ENCODE assay signal across 13 cellular contexts in the genomic region with DNA sequence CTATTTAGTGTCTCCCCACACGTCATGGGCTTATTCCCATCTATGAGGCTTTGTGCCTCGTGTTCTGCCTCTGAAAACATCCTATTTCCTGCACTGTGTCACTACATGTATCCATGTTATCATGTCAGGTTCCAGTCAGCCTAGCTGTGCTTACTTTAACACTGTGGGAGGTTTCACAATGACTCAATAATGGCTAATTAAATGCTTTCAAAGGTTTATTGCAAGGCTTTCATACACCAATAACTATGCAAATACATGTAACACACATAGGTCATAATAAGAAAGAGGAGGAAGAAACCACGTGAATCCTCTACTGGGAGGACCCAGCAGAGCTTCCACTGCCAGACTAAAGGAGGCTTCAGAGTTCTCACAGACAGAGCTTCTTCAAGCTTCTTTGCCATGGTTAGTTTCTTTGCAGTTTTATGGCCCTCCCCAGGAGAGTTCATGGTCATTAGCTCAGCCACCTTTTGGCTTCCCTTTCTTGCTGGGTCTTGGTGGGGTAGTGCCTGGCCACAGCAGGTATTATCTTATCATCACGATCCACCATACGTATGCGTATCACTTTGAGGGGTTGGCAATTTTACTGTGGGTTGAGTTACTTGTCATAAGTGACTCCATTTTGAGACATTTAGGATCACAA. TPM values are rescaled to one million over a fixed set of nuclear protein-coding genes. Genes with fewer than 3 reads are reported as not detected.
DNase-seq lines count a peak whose midpoint lies in the region; ATAC-seq and TF ChIP-seq lines count a peak whose summit lies in the region.
"Had no signal": no experiment of that assay in that cellular context is flagged by ENCODE, and none has a peak within 500 bp of the region (broad histone marks: within the 10 kb centered on the region; RNA-seq: fewer than 3 reads in every experiment).

No MANE protein-coding gene starts in this region.

- H3K4me3 ChIP-seq in right atrium auricular region, result no peak overlapping the region

- H3K36me3 ChIP-seq in right atrium auricular region, result no peaks in the 10 kb centered on the region

- ATAC-seq in GM18858 (IDR thresholded peaks at IDR 0.05; ENCODE audit: unreplicated experiment) (peak; percentile 99), GM21526 (IDR thresholded peaks at IDR 0.05; ENCODE audit: low FRiP score, unreplicated experiment) (peak; percentile 90), HG03108 (IDR thresholded peaks at IDR 0.05; ENCODE audit: unreplicated experiment) (peak; percentile 93)
- ATAC-seq: HCT116 had no signal

- H3K4me1 ChIP-seq in right atrium auricular region, result peaks cover 0 to 5% of the 10 kb centered on the region in 2 donors

- no peaks in the 10 kb centered on the region for H3K9me3 ChIP-seq in right atrium auricular region

- no peak overlapping the region for H3K27ac ChIP-seq in right atrium auricular region

- peaks cover 0 to 3% of the 10 kb centered on the region in 2 donors for H3K27me3 ChIP-seq in right atrium auricular region

- TF ChIP-seq CTCF in right atrium auricular region (IDR thresholded peaks at IDR 0.05), result no peak

- DNase-seq in kidney tubule cell (ENCODE audit: low spot score), result peak; percentile 17
- DNase-seq in right atrium auricular region (ENCODE audit: low spot score), result no peak
- no peak for DNase-seq in AML-193 (lab: John Stamatoyannopoulos, UW)
- no peak for DNase-seq in ecto neural progenitor cell (ENCODE audit: low spot score)
- DNase-seq in activated T-cell treated with anti-CD3 and anti-CD28 coated beads, Interleukin-2, amount 50 U/mL, for 1 hour, result no peak
- DNase-seq: activated CD8-positive, alpha-beta memory T cell treated with anti-CD3 and anti-CD28 coated beads for 24 hours; DMS 273 treated with DMSO at 0.1 percent for 48 hours; NCI-H1930; right cardiac atrium had no signal

RNA-seq across cellular contexts. Expression of gene COLEC12, which starts 5.1 kb away (rescaled TPM):
- 10 to 100 TPM; 10.9 to 15.3 TPM for total RNA-seq in right atrium auricular region
